23 cellular contexts compared by ENCODE assay signal in the genomic region with DNA sequence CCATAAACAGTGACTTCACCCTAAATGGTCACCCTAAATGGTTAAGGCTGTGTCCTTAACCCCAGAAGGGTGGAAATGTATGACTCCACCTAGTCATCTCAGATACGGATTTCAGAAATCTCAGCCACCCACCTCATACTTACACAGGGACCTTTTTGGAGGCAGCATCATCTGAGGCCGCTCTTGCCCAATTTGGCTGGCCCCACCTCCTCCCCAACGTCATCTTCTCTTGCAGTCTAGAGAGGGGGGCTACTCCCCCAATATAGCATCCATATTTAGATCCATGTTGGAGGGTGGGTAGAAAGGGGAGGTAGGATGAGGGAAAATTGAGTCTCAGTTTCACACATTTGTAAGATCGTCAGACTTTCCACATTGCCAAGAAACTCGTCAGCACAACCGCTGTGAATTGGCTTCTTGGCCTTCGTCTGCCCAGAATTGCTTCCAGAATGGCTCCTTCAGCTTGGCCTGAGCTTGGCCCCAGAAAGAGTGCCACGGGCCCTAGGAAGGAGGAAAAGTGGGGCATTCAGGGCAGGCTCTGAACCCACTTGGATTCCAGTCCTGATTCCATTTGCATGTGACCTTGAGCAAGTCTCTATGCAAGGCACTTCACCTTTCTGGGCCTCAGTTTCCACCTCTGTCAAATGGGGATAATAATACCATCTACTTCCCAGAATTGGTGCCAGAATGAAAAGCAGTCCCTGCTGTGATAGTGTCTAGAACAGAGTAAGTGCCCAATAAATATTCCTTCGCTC.
"Had no signal": no experiment of that assay in that cellular context is flagged by ENCODE, and none has a peak within 500 bp of the region (broad histone marks: within the 10 kb centered on the region; RNA-seq: fewer than 3 reads in every experiment).

No MANE protein-coding gene starts in this region.

- H3K36me3 ChIP-seq: cardiac muscle cell, right lobe of liver, vagina had no signal

- H3K9me3 Mint-ChIP-seq: activated T-cell treated with anti-CD3 and anti-CD28 coated beads, Interleukin-2, amount 50 U/mL, for 4 hours; stimulated activated effector memory CD8-positive, alpha-beta T cell treated with anti-CD3 and anti-CD28 coated beads, Interleukin-12 subunit alpha, Interleukin-12 subunit beta, amount 100 ng/mL, for 72 hours had no signal

- H3K27ac Mint-ChIP-seq: stimulated activated effector memory CD8-positive, alpha-beta T cell treated with anti-CD3 and anti-CD28 coated beads, Interleukin-12 subunit alpha, Interleukin-12 subunit beta, amount 100 ng/mL, for 72 hours had no signal

- ATAC-seq: activated T-cell treated with anti-CD3 and anti-CD28 coated beads, Interleukin-2, amount 50 U/mL, for 4 hours; body of pancreas; left ventricle myocardium superior; right lobe of liver; stimulated activated effector memory CD8-positive, alpha-beta T cell treated with anti-CD3 and anti-CD28 coated beads, Interleukin-12 subunit alpha, Interleukin-12 subunit beta, amount 100 ng/mL, for 72 hours had no signal

- H3K9ac ChIP-seq: parathyroid adenoma had no signal

- H3K27me3 ChIP-seq: body of pancreas, right lobe of liver, testis, vagina had no signal

- H3K27ac ChIP-seq: body of pancreas, cardiac muscle cell, epithelial cell of prostate, parathyroid adenoma, right lobe of liver, testis, vagina had no signal

- H3K79me2 ChIP-seq: parathyroid adenoma had no signal

- DNase-seq: activated CD4-positive, alpha-beta T cell treated with anti-CD3 and anti-CD28 coated beads for 1 hour; activated CD4-positive, alpha-beta T cell treated with anti-CD3 and anti-CD28 coated beads, Interleukin-2, amount 50 U/mL, for 1 hour; activated CD8-positive, alpha-beta memory T cell treated with anti-CD3 and anti-CD28 coated beads, Interleukin-2, amount 50 U/mL, for 48 hours; activated naive CD4-positive, alpha-beta T cell treated with Interleukin-2 at 50 U/mL for 16 hours; activated T-cell treated with anti-CD3 and anti-CD28 coated beads, Interleukin-2, amount 50 U/mL, for 4 hours; body of pancreas; glutamatergic neuron; hippocampal formation; kidney glomerular epithelial cell; left ventricle myocardium superior; mammary epithelial cell; stimulated activated CD4-positive, alpha-beta T cell treated with anti-CD3 and anti-CD28 coated beads, Interleukin-1b, Interleukin-23, amount 100 ng/mL, for 48 hours; T-helper 9 cell; testis; trophoblast cell had no signal

- H2AFZ ChIP-seq: parathyroid adenoma had no signal

- H3K36me3 Mint-ChIP-seq: stimulated activated effector memory CD8-positive, alpha-beta T cell treated with anti-CD3 and anti-CD28 coated beads, Interleukin-12 subunit alpha, Interleukin-12 subunit beta, amount 100 ng/mL, for 72 hours had no signal

- FAIRE-seq: frontal cortex had no signal

- H3K4me1 ChIP-seq: parathyroid adenoma, testis had no signal

- H3K9me3 ChIP-seq: body of pancreas, right lobe of liver, testis, vagina had no signal

- H3K4me3 ChIP-seq: body of pancreas, cardiac muscle cell, right lobe of liver, skin epidermis, testis, vagina had no signal
